23 cellular contexts compared by ENCODE assay signal in the genomic region with DNA sequence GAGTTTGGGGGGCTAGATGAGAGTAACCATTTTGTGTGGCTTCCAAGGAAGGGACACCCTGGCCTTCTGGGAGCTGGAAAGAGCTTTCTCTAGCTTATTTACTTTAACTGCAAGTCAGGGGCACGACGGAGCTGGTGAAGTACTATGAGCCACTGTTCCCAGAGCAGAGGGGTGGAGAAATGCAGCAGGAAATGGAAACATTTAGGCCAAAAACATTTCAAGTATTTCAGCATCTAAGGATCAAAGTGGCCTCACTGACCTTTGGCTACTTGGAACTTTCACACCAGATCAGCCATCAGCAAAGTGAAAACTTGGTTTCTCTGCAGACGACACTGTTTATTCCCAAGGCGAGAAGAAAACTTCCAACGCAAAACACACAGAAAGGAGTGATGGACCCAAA.
"Had no signal": no experiment of that assay in that cellular context is flagged by ENCODE, and none has a peak within 500 bp of the region (broad histone marks: within the 10 kb centered on the region; RNA-seq: fewer than 3 reads in every experiment).

No MANE protein-coding gene starts in this region.

- H3K36me3 ChIP-seq: brain microvascular endothelial cell, gastrocnemius medialis, heart right ventricle, upper lobe of left lung had no signal

- DNase-seq: activated B cell treated with CpG ODN at 0.5 μM for 24 hours; activated CD4-positive, alpha-beta T cell treated with anti-CD3 and anti-CD28 coated beads for 48 hours; activated CD8-positive, alpha-beta T cell treated with anti-CD3 and anti-CD28 coated beads, Interleukin-2, amount 10 ng/mL, durations not matched to agents 7 days and 5 days; activated effector memory CD4-positive, alpha-beta T cell treated with Interleukin-2 at 50 U/mL for 16 hours; activated naive CD4-positive, alpha-beta T cell treated with anti-CD3 and anti-CD28 coated beads, Interleukin-2, amount 10 ng/mL, durations not matched to agents 7 days and 5 days; activated naive CD8-positive, alpha-beta T cell treated with anti-CD3 and anti-CD28 coated beads, Interleukin-2, amount 50 U/mL, for 24 hours; activated T-cell treated with anti-CD3 and anti-CD28 coated beads, Interleukin-2, amount 50 U/mL, for 4 hours; anterior cingulate cortex; brain microvascular endothelial cell; central memory CD4-positive, alpha-beta T cell; gastrocnemius medialis; heart right ventricle; immature natural killer cell; left ventricle myocardium superior; natural killer cell; nucleus accumbens; stimulated activated CD4-positive, alpha-beta T cell treated with anti-CD3 and anti-CD28 coated beads, Interleukin-15, amount 100 ng/mL, for 24 hours; stimulated activated CD4-positive, alpha-beta T cell treated with anti-CD3 and anti-CD28 coated beads, Interleukin-4, amount 100 ng/mL, for 1 hour; testis; upper lobe of left lung had no signal

- H3K4me1 ChIP-seq: gastrocnemius medialis, testis, upper lobe of left lung had no signal

- H3K27me3 ChIP-seq: brain microvascular endothelial cell, gastrocnemius medialis, heart right ventricle, testis, upper lobe of left lung had no signal

- H3K27ac ChIP-seq: brain microvascular endothelial cell, gastrocnemius medialis, heart right ventricle, SK-N-MC, skin epidermis, testis, upper lobe of left lung had no signal

- H3K9me3 ChIP-seq: gastrocnemius medialis, heart right ventricle, testis, upper lobe of left lung had no signal

- H3K4me3 ChIP-seq: coronary artery, gastrocnemius medialis, heart right ventricle, SK-N-MC, skin epidermis, testis, upper lobe of left lung had no signal
